ENCODE assay signal across 21 cellular contexts in genomic region chr2:100036793-100037192, GRCh38.
DNase-seq lines count a peak whose midpoint lies in the region; FAIRE-seq and TF ChIP-seq lines count a peak whose summit lies in the region.
"Had no signal": no experiment of that assay in that cellular context is flagged by ENCODE, and none has a peak within 500 bp of the region (broad histone marks: within the 10 kb centered on the region; RNA-seq: fewer than 3 reads in every experiment).

No MANE protein-coding gene starts in this region.

- in situ Hi-C loops in brain microvascular endothelial cell (cut with HindIII; ENCODE audit: low pct_ligation_motif_present, low sequenced_read_pairs): no loop called here

- peak; percentile 51 for DNase-seq in DMS53 treated with DMSO at 0.1 percent for 48 hours (lab: John Stamatoyannopoulos, UW; ENCODE audit: unreplicated experiment)
- DNase-seq in NCI-H146 (lab: John Stamatoyannopoulos, UW): peak; percentile 77
- DNase-seq in NCI-H748 (lab: John Stamatoyannopoulos, UW; ENCODE audit: unreplicated experiment): peak; percentile 52
- DNase-seq in GM12892 (ENCODE audit: insufficient read length): no peak
- DNase-seq in coronary artery (ENCODE audit: low spot score): no peak
- no peak for DNase-seq in brain microvascular endothelial cell
- no peak for DNase-seq in EL
- DNase-seq: activated CD8-positive, alpha-beta T cell treated with anti-CD3 and anti-CD28 coated beads for 36 hours; aorta; endodermal cell; mucosa of descending colon; NCI-H226; NK-92 treated with Interleukin-12 subunit alpha and Interleukin-12 subunit beta, amount 100 ng/mL, for 24 hours; ovary; Right ventricle myocardium superior; stimulated activated CD4-positive, alpha-beta T cell treated with anti-CD3 and anti-CD28 coated beads, Interleukin-1b, Interleukin-23, amount 100 ng/mL, for 48 hours; stimulated activated CD8-positive, alpha-beta memory T cell treated with anti-CD3 and anti-CD28 coated beads, Interleukin-4, amount 100 ng/mL, for 48 hours; transverse colon had no signal

- no peak for TF ChIP-seq CTCF in 22Rv1 (IDR thresholded peaks at IDR 0.05)
- TF ChIP-seq CTCF in coronary artery (IDR thresholded peaks at IDR 0.05): no peak
- no peak for TF ChIP-seq CTCF in brain microvascular endothelial cell (IDR thresholded peaks at IDR 0.05; ENCODE audit: low read depth, low read length, missing control alignments)

- TF ChIP-seq POLR2A in GM12892 (IDR thresholded peaks at IDR 0.05; ENCODE audit: low read depth, low read length): no peak

- no peaks in the 10 kb centered on the region for H3K36me3 ChIP-seq in brain microvascular endothelial cell (replicated peaks)
- H3K36me3 ChIP-seq: ovary, transverse colon had no signal

- peak overlapping the region; percentile 78 for H3K27ac ChIP-seq in 22Rv1
- no peak overlapping the region for H3K27ac ChIP-seq in coronary artery
- no peak overlapping the region for H3K27ac ChIP-seq in brain microvascular endothelial cell
- H3K27ac ChIP-seq: hepatocyte, ovary, transverse colon had no signal

- no peak for FAIRE-seq in GM12892 (lab: Jason Lieb, UNC)

- H3K4me3 ChIP-seq in coronary artery (no peak overlapping the region), brain microvascular endothelial cell (ENCODE audit: low read depth, low read length) (no peak overlapping the region)
- H3K4me3 ChIP-seq: hepatocyte, mucosa of descending colon, ovary, smooth muscle cell, transverse colon had no signal

- no peaks in the 10 kb centered on the region for H3K27me3 ChIP-seq in brain microvascular endothelial cell (replicated peaks)
- H3K27me3 ChIP-seq: hepatocyte, ovary, transverse colon had no signal

Comparison
In these comparisons a context has a peak if more than half of its experiments do, and no peak if none do; other contexts are left out.
1. DNase-seq: peak in DMS53 treated with DMSO at 0.1 percent for 48 hours (single experiment), NCI-H146 (single experiment) and NCI-H748 (single experiment); none in GM12892 (single experiment), coronary artery (single experiment), brain microvascular endothelial cell (single experiment) and EL (single experiment).